ENCODE assay signal across 19 cellular contexts in genomic region chr5:173139631-173140030, GRCh38.
"Had no signal": no experiment of that assay in that cellular context is flagged by ENCODE, and none has a peak within 500 bp of the region (broad histone marks: within the 10 kb centered on the region; RNA-seq: fewer than 3 reads in every experiment).

No MANE protein-coding gene starts in this region.

- H3K4me2 ChIP-seq: hepatocyte had no signal

- H3K27me3 Mint-ChIP-seq: activated CD4-positive, alpha-beta memory T cell treated with anti-CD3 and anti-CD28 coated beads, Interleukin-2, amount 10 ng/mL, durations not matched to agents 7 days and 5 days; activated CD8-positive, alpha-beta memory T cell treated with anti-CD3 and anti-CD28 coated beads, Interleukin-2, amount 10 ng/mL, durations not matched to agents 7 days and 5 days; naive B cell had no signal

- H3K4me3 Mint-ChIP-seq: activated CD4-positive, alpha-beta memory T cell treated with anti-CD3 and anti-CD28 coated beads, Interleukin-2, amount 10 ng/mL, durations not matched to agents 7 days and 5 days; activated CD8-positive, alpha-beta memory T cell treated with anti-CD3 and anti-CD28 coated beads, Interleukin-2, amount 10 ng/mL, durations not matched to agents 7 days and 5 days; T-helper 2 cell treated with Interferon-gamma antibody and Interleukin-4, amounts not matched to agents 5 μg/mL and 100 μg/mL, for 36 hours had no signal

- H3K9me3 ChIP-seq: body of pancreas, mucosa of descending colon, ovary, spleen, thyroid gland had no signal

- H3K79me2 ChIP-seq: hepatocyte had no signal

- FAIRE-seq: islet of Langerhans, urothelium cell line had no signal

- H3K27ac Mint-ChIP-seq: activated CD4-positive, alpha-beta memory T cell treated with anti-CD3 and anti-CD28 coated beads, Interleukin-2, amount 10 ng/mL, durations not matched to agents 7 days and 5 days; activated CD8-positive, alpha-beta memory T cell treated with anti-CD3 and anti-CD28 coated beads, Interleukin-2, amount 10 ng/mL, durations not matched to agents 7 days and 5 days; T-helper 2 cell treated with Interferon-gamma antibody and Interleukin-4, amounts not matched to agents 5 μg/mL and 100 μg/mL, for 36 hours had no signal

- H3K36me3 Mint-ChIP-seq: activated CD8-positive, alpha-beta memory T cell treated with anti-CD3 and anti-CD28 coated beads, Interleukin-2, amount 10 ng/mL, durations not matched to agents 7 days and 5 days had no signal

- H3K27ac ChIP-seq: body of pancreas, hepatocyte, ovary, spleen, thyroid gland had no signal

- H2AFZ ChIP-seq: hepatocyte had no signal

- H3K36me3 ChIP-seq: ovary, thyroid gland had no signal

- H3K4me1 ChIP-seq: thyroid gland had no signal

- H3K4me3 ChIP-seq: body of pancreas, hepatocyte, mucosa of descending colon, ovary, spleen, thyroid gland had no signal

- DNase-seq: activated CD4-positive, alpha-beta memory T cell treated with anti-CD3 and anti-CD28 coated beads, Interleukin-2, amount 10 ng/mL, durations not matched to agents 7 days and 5 days; activated CD4-positive, alpha-beta T cell treated with anti-CD3 and anti-CD28 coated beads for 48 hours; activated CD4-positive, CD25-positive, alpha-beta regulatory T cell; activated CD8-positive, alpha-beta memory T cell treated with anti-CD3 and anti-CD28 coated beads, Interleukin-2, amount 10 ng/mL, durations not matched to agents 7 days and 5 days; activated naive CD4-positive, alpha-beta T cell; body of pancreas; mesenchymal stem cell; mucosa of descending colon; naive B cell; ovary; spleen; stimulated activated CD4-positive, alpha-beta T cell treated with anti-CD3 and anti-CD28 coated beads, Interleukin-4, amount 100 ng/mL, for 4 hours; stimulated activated naive CD4-positive, alpha-beta T cell; SW 1271; thyroid gland had no signal

- H3K9me3 Mint-ChIP-seq: activated CD4-positive, alpha-beta memory T cell treated with anti-CD3 and anti-CD28 coated beads, Interleukin-2, amount 10 ng/mL, durations not matched to agents 7 days and 5 days; T-helper 2 cell treated with Interferon-gamma antibody and Interleukin-4, amounts not matched to agents 5 μg/mL and 100 μg/mL, for 36 hours had no signal

- H3K27me3 ChIP-seq: body of pancreas, hepatocyte, ovary, spleen, thyroid gland had no signal

- ATAC-seq: activated CD8-positive, alpha-beta memory T cell treated with anti-CD3 and anti-CD28 coated beads, Interleukin-2, amount 10 ng/mL, durations not matched to agents 7 days and 5 days; body of pancreas; mucosa of descending colon had no signal
